Comparison of ENCODE assay signal across 15 cellular contexts in genomic region chr6:69915346-69915745, GRCh38. TPM values are rescaled to one million over a fixed set of nuclear protein-coding genes. Genes with fewer than 3 reads are reported as not detected.
DNase-seq lines count a peak whose midpoint lies in the region; ATAC-seq and TF ChIP-seq lines count a peak whose summit lies in the region.
"Had no signal": no experiment of that assay in that cellular context is flagged by ENCODE, and none has a peak within 500 bp of the region (broad histone marks: within the 10 kb centered on the region; RNA-seq: fewer than 3 reads in every experiment).

No MANE protein-coding gene starts in this region.

- H3K9me2 ChIP-seq in SK-N-SH, result no peaks in the 10 kb centered on the region

- intact Hi-C loops in adrenal gland (cut with DNase I), result no loop called here

- H3K4me3 ChIP-seq in SK-N-SH (ENCODE audit: low read depth in 2 of 2, low read length in 1 of 2), result no peak overlapping the region
- H3K4me3 ChIP-seq in SK-N-MC, result no peak overlapping the region
- H3K4me3 ChIP-seq in adrenal gland, result no peak overlapping the region
- H3K4me3 ChIP-seq: GM23338 had no signal

- H3K27ac ChIP-seq in SK-N-SH (ENCODE audit: low read depth in 2 of 2, low read length in 1 of 2) (no peak overlapping the region), SK-N-MC (peak overlapping the region; percentile 14; the same call in 1 of the 2 replicates), adrenal gland (no peak overlapping the region)

- H3K27me3 ChIP-seq in SK-N-SH (ENCODE audit: insufficient read depth) (no peaks in the 10 kb centered on the region), adrenal gland (no peaks in the 10 kb centered on the region)

- TF ChIP-seq EP300 in SK-N-SH (IDR thresholded peaks at IDR 0.05; ENCODE audit: borderline replicate concordance in 1 of 2, low read depth in 1 of 2, low read length in 1 of 2), result no peak

- CTCF ChIA-PET in SK-N-SH (lab: Yijun Ruan, JAX), result no interaction called here

- WGBS in SK-N-SH (ENCODE audit: low lambda C conversion rate), result 78% methylated on average over 2 of the region's 2 CpGs
- 68 to 81% (median 76%) methylated on average over 2 of the region's 2 CpGs for WGBS in adrenal gland, 4 donors

- H3K4me2 ChIP-seq in SK-N-SH, result no peak overlapping the region
- H3K4me2 ChIP-seq: GM23338 had no signal

- DNase-seq in SK-N-SH (no peak), SK-N-MC (ENCODE audit: low read depth, low spot score) (no peak), naive B cell (no peak), adrenal gland (no peak)
- DNase-seq: CD4-positive, alpha-beta T cell; HCEC 1CT; NCI-H1694 treated with DMSO at 0.1 percent for 48 hours; NCI-H2171; NCI-H82; OCI-M1; SHP77 treated with DMSO at 0.1 percent for 48 hours had no signal

- peaks cover 17 to 29% of the 10 kb centered on the region in 2 donors for H3K36me3 Mint-ChIP-seq in naive B cell

- no peak for ATAC-seq in SK-N-SH treated with all-trans-retinoic acid at 6 μM for 48 hours
- ATAC-seq in naive B cell (ENCODE audit: low read depth in 2 of 2), result no peak
- ATAC-seq in HG03442 (IDR thresholded peaks at IDR 0.05; ENCODE audit: unreplicated experiment), result no peak
- ATAC-seq in HG03108 (IDR thresholded peaks at IDR 0.05; ENCODE audit: unreplicated experiment), result no peak
- ATAC-seq: GM23338 had no signal

- H3K9ac ChIP-seq in SK-N-SH (no peak overlapping the region), SK-N-MC (ENCODE audit: insufficient read length) (no peak overlapping the region)

- TF ChIP-seq CTCF in SK-N-SH (IDR thresholded peaks at IDR 0.05), result no peak
- no peak for TF ChIP-seq CTCF in adrenal gland (IDR thresholded peaks at IDR 0.05)

- POLR2A ChIA-PET in SK-N-SH (lab: Yijun Ruan, JAX), result no interaction called here

- no peaks in the 10 kb centered on the region for H3K27me3 Mint-ChIP-seq in naive B cell

- peaks cover 37 to 77% (median 42%) of the 10 kb centered on the region in 3 donors for H3K4me1 Mint-ChIP-seq in naive B cell

- H3K9me3 ChIP-seq in SK-N-SH, result no peaks in the 10 kb centered on the region
- H3K9me3 ChIP-seq in SK-N-MC (ENCODE audit: low read depth, low read length), result no peaks in the 10 kb centered on the region
- peaks cover 0 to 4% (median 0%) of the 10 kb centered on the region in 3 donors for H3K9me3 ChIP-seq in adrenal gland (replicated peaks in 1 of 3)

- peaks cover 0 to 8% (median 0%) of the 10 kb centered on the region in 7 donors for H3K9me3 Mint-ChIP-seq in naive B cell
- H3K9me3 Mint-ChIP-seq: CD4-positive, alpha-beta T cell; GM23338 had no signal

- H4K20me1 ChIP-seq in SK-N-SH (ENCODE audit: insufficient read depth), result no peaks in the 10 kb centered on the region

- H3K4me1 ChIP-seq in SK-N-SH (ENCODE audit: control insufficient read depth in 1 of 2, insufficient read depth in 2 of 2, low read depth in 1 of 2, low read length in 1 of 2) (peaks cover 0 to 8% of the 10 kb centered on the region in 2 experiments; a peak in 1 of 4 replicates), adrenal gland (replicated peaks in 1 of 2) (no peaks in the 10 kb centered on the region)

- peaks cover 28% of the 10 kb centered on the region for H3F3A ChIP-seq in SK-N-SH (replicated peaks; ENCODE audit: insufficient read depth)

- no peak for TF ChIP-seq RAD21 in SK-N-SH (IDR thresholded peaks at IDR 0.05; ENCODE audit: low read length)

- H3K36me3 ChIP-seq in SK-N-SH (replicated peaks in 1 of 2; ENCODE audit: control insufficient read depth in 1 of 2, insufficient read depth in 2 of 2, low read length in 1 of 2), result no peaks in the 10 kb centered on the region
- H3K36me3 ChIP-seq in SK-N-MC (ENCODE audit: insufficient read depth, low read length), result no peaks in the 10 kb centered on the region
- no peaks in the 10 kb centered on the region for H3K36me3 ChIP-seq in adrenal gland (replicated peaks in 1 of 2)

- no peak for TF ChIP-seq POLR2A in adrenal gland (IDR thresholded peaks at IDR 0.05)

- no peak overlapping the region for H2AFZ ChIP-seq in SK-N-SH (ENCODE audit: low read depth)
- H2AFZ ChIP-seq: GM23338 had no signal

- peak overlapping the region in 4 of 6 donors; percentile 70 to 86 (median 74) for H3K27ac Mint-ChIP-seq in naive B cell
- H3K27ac Mint-ChIP-seq: CD4-positive, alpha-beta T cell; GM23338 had no signal

- no peak overlapping the region for H3K4me3 Mint-ChIP-seq in naive B cell
- H3K4me3 Mint-ChIP-seq: CD4-positive, alpha-beta T cell; GM23338 had no signal

- no peaks in the 10 kb centered on the region for H3K79me2 ChIP-seq in SK-N-SH (ENCODE audit: insufficient read depth)

TF ChIP-seq in SK-N-SH treated with all-trans-retinoic acid at 6 μM for 48 hours, 23 proteins besides CTCF, POLR2A, EP300 and RAD21:
- TF ChIP-seq ISL1 (CRISPR knock-in tag; IDR thresholded peaks at IDR 0.05), result peak; percentile 55; the same call in 1 of the 2 replicates
- no peak for TF ChIP-seq BACH2 (CRISPR knock-in tag; IDR thresholded peaks at IDR 0.05; ENCODE audit: borderline replicate concordance)
TF ChIP-seq in SK-N-SH treated with all-trans-retinoic acid at 6 μM for 48 hours: peak in this region for 1.

TF ChIP-seq in SK-N-SH, 30 proteins besides CTCF, POLR2A, EP300 and RAD21 (continues in another document):
- TF ChIP-seq SIN3A (IDR thresholded peaks at IDR 0.05; ENCODE audit: borderline replicate concordance, low read depth, low read length) (no peak), ELF1 (IDR thresholded peaks at IDR 0.05) (no peak), FOXJ3 (CRISPR knock-in tag; IDR thresholded peaks at IDR 0.05) (no peak), RXRA (IDR thresholded peaks at IDR 0.05; ENCODE audit: borderline replicate concordance, low read depth) (no peak), FOXM1 (IDR thresholded peaks at IDR 0.05; ENCODE audit: low read depth) (no peak), GABPA (IDR thresholded peaks at IDR 0.05; ENCODE audit: low read depth) (no peak), REST (IDR thresholded peaks at IDR 0.05; ENCODE audit: low read depth, low read length) (no peak), USF2 (IDR thresholded peaks at IDR 0.05; ENCODE audit: borderline replicate concordance, low read depth, low read length) (no peak), PBX3 (IDR thresholded peaks at IDR 0.05) (no peak), EZH2phosphoT487 (IDR thresholded peaks at IDR 0.05; ENCODE audit: borderline replicate concordance, low read depth) (no peak), TEAD4 (IDR thresholded peaks at IDR 0.05; ENCODE audit: borderline replicate concordance, insufficient read depth) (no peak), POLR2AphosphoS5 (IDR thresholded peaks at IDR 0.05; ENCODE audit: low read depth, low read length) (no peak)

RNA-seq across cellular contexts. Expression of gene COL19A1, which starts 49.0 kb away (rescaled TPM):
- polyA plus RNA-seq in SK-N-SH (2012; rRNA removed) (0.10 and 0.15 TPM in 2 replicates), naive B cell (ENCODE audit: low read depth in 6 of 6) (10 to 100 TPM; 14.1 to 47.3 (median 31.9) TPM), adrenal gland (under 1 TPM; 0.03 to 0.32 (median 0.16) TPM)
- 0.09 and 0.16 TPM in 2 replicates for polyA plus RNA-seq in SK-N-SH (2012; cell fraction: cytosol; rRNA removed)
- polyA plus RNA-seq in SK-N-SH (2012; cell fraction: nucleus; rRNA removed), result 0.12 and 0.24 TPM in 2 replicates
- under 1 TPM in 3 of 8 donors, not detected in 5; under 0.01 to 0.11 (median 0.07) TPM for total RNA-seq in adrenal gland
- total RNA-seq: CD4-positive, alpha-beta T cell; GM23338 had no signal
- polyA plus RNA-seq: GM23338 had no signal

Comparison
In these comparisons a context has a peak if more than half of its experiments do, and no peak if none do; other contexts are left out.
1. RNA of gene COL19A1, which starts 49.0 kb away (polyA plus RNA-seq): 14.1 to 47.3 TPM in naive B cell; 0.03 to 0.32 TPM in adrenal gland and 0.09 to 0.24 TPM in SK-N-SH; every median in the first group is over 10 times any median in the second.